ENCODE assay signal across 19 cellular contexts in the genomic region with DNA sequence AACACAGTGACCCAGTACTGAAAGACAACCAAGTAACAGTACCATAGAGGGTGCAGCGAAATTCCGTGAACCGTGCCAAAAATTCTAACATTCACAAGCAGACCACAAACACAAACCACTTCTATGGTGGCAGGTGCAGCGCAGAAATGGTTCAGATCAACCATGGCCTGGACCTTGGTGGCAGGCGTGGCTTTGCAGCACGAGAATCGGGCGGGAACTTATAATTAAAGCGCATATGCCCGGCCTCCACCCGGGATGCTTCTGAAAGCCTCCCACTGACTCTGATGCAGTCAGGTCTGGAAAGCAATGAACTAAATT.
"Had no signal": no experiment of that assay in that cellular context is flagged by ENCODE, and none has a peak within 500 bp of the region (broad histone marks: within the 10 kb centered on the region; RNA-seq: fewer than 3 reads in every experiment).

No MANE protein-coding gene starts in this region.

- H2AFZ ChIP-seq: hepatocyte, parathyroid adenoma had no signal

- H3K4me3 Mint-ChIP-seq: activated CD4-positive, alpha-beta T cell treated with anti-CD3 and anti-CD28 coated beads for 36 hours; activated naive CD8-positive, alpha-beta T cell treated with anti-CD3 and anti-CD28 coated beads, Interleukin-2, amount 10 ng/mL, durations not matched to agents 7 days and 5 days; immature natural killer cell; nephron progenitor cell; T-cell; T-helper 2 cell treated with Interferon-gamma antibody and Interleukin-4, amounts not matched to agents 5 μg/mL and 100 μg/mL, for 36 hours had no signal

- H3K36me3 Mint-ChIP-seq: activated naive CD8-positive, alpha-beta T cell treated with anti-CD3 and anti-CD28 coated beads, Interleukin-2, amount 10 ng/mL, durations not matched to agents 7 days and 5 days had no signal

- H3K4me1 ChIP-seq: foreskin keratinocyte, parathyroid adenoma, stomach had no signal

- H3K4me2 ChIP-seq: hepatocyte had no signal

- H3K27ac ChIP-seq: foreskin keratinocyte, hepatocyte, left lung, parathyroid adenoma, skin epidermis, stomach, transverse colon had no signal

- H3K4me3 ChIP-seq: hepatocyte, left lung, skin epidermis, stomach, transverse colon had no signal

- H3K9me3 ChIP-seq: left lung, stomach, transverse colon had no signal

- H3K79me2 ChIP-seq: hepatocyte, parathyroid adenoma had no signal

- DNase-seq: activated CD4-positive, alpha-beta T cell treated with anti-CD3 and anti-CD28 coated beads, Interleukin-2, amount 50 U/mL, for 4 hours; activated CD8-positive, alpha-beta memory T cell treated with anti-CD3 and anti-CD28 coated beads, Interleukin-2, amount 50 U/mL, for 48 hours; activated naive CD4-positive, alpha-beta T cell treated with Interleukin-2 at 50 U/mL for 16 hours; amniotic stem cell; cortex of kidney; kidney glomerular epithelial cell; left lung; stomach had no signal

- H3K27me3 ChIP-seq: foreskin keratinocyte, hepatocyte, left lung, stomach, transverse colon had no signal

- H3K9me3 Mint-ChIP-seq: activated naive CD8-positive, alpha-beta T cell treated with anti-CD3 and anti-CD28 coated beads, Interleukin-2, amount 10 ng/mL, durations not matched to agents 7 days and 5 days; nephron progenitor cell; T-cell; T-helper 2 cell treated with Interferon-gamma antibody and Interleukin-4, amounts not matched to agents 5 μg/mL and 100 μg/mL, for 36 hours had no signal

- H3K9ac ChIP-seq: parathyroid adenoma had no signal

- H3K27me3 Mint-ChIP-seq: activated CD4-positive, alpha-beta T cell treated with anti-CD3 and anti-CD28 coated beads for 36 hours; activated naive CD8-positive, alpha-beta T cell treated with anti-CD3 and anti-CD28 coated beads, Interleukin-2, amount 10 ng/mL, durations not matched to agents 7 days and 5 days; T-cell had no signal

- H3K27ac Mint-ChIP-seq: activated CD4-positive, alpha-beta T cell treated with anti-CD3 and anti-CD28 coated beads for 36 hours; activated naive CD8-positive, alpha-beta T cell treated with anti-CD3 and anti-CD28 coated beads, Interleukin-2, amount 10 ng/mL, durations not matched to agents 7 days and 5 days; nephron progenitor cell; T-cell; T-helper 2 cell treated with Interferon-gamma antibody and Interleukin-4, amounts not matched to agents 5 μg/mL and 100 μg/mL, for 36 hours had no signal
